ENCODE assay signal across 8 cellular contexts in genomic region chr9:20621553-20622329, GRCh38. TPM values are rescaled to one million over a fixed set of nuclear protein-coding genes. Genes with fewer than 3 reads are reported as not detected.
DNase-seq lines count a peak whose midpoint lies in the region; ATAC-seq lines count a peak whose summit lies in the region.

No MANE protein-coding gene starts in this region.

- H3K27me3 ChIP-seq in GM23248 (replicated peaks; ENCODE audit: insufficient read depth): no peaks in the 10 kb centered on the region

- no peaks in the 10 kb centered on the region for H4K20me1 ChIP-seq in GM23248 (ENCODE audit: insufficient read depth)

- peak overlapping the region; percentile 91 for H3K4me3 ChIP-seq in GM23248

- H3K9me3 ChIP-seq in GM23248 (ENCODE audit: low read depth): no peaks in the 10 kb centered on the region

- H3K27ac ChIP-seq in GM23248: peak overlapping the region; percentile 79
- peak overlapping the region; percentile 89 for H3K27ac ChIP-seq in cingulate gyrus (ENCODE audit: low read depth, low read length)

- WGBS in GM23248 (ENCODE audit: low coverage in 1 of 2, low lambda C conversion rate in 2 of 2, missing lambda C conversion rate in 2 of 2), 2 experiments: 1% methylated on average over 54 to 67 of the region's 73 CpGs

- H3K9me2 ChIP-seq in GM23248 (ENCODE audit: insufficient read depth): no peaks in the 10 kb centered on the region

- H3K36me3 ChIP-seq in GM23248 (ENCODE audit: low read depth): no peaks in the 10 kb centered on the region

- H3K79me2 ChIP-seq in GM23248 (ENCODE audit: insufficient read depth): peaks cover 32% of the 10 kb centered on the region

- H2AFZ ChIP-seq in GM23248: peak overlapping the region; percentile 97

- peak; percentile 58 for ATAC-seq in left colon

- intact Hi-C loops in left colon (cut with DNase I, micrococcal nuclease): loop anchor here in 1 of 2 donors (5.0 kb wide), 2 partner anchors 69 to 264 kb away; no protein-coding TSS in a partner anchor

- peak overlapping the region; percentile 91 for H3K4me2 ChIP-seq in GM23248 (ENCODE audit: unreplicated experiment)

- H3K4me1 ChIP-seq in GM23248 (ENCODE audit: insufficient read depth): peaks cover 15% of the 10 kb centered on the region

- peak; percentile 57 for DNase-seq in DMS79 treated with DMSO at 0.1 percent for 48 hours (lab: John Stamatoyannopoulos, UW)
- DNase-seq in GM23248: peak; percentile 76
- DNase-seq in NCI-H1105 (lab: John Stamatoyannopoulos, UW): peak; percentile 46
- peak; percentile 47 to 51 for DNase-seq in activated CD4-positive, alpha-beta T cell treated with anti-CD3 and anti-CD28 coated beads for 24 hours (ENCODE audit: low read depth in 2 of 2)
- DNase-seq in left colon: peak; percentile 84 to 87
- DNase-seq in stimulated activated CD4-positive, alpha-beta T cell treated with anti-CD3 and anti-CD28 coated beads, Interleukin-1b, Interleukin-23, amount 100 ng/mL, for 24 hours (ENCODE audit: low read depth in 4 of 4, low spot score in 1 of 4): peak in 3 of 4 experiments; percentile 40 to 62 (median 57)
- DNase-seq in NCI-H510A treated with DMSO at 0.1 percent for 48 hours (lab: John Stamatoyannopoulos, UW): no peak

- in situ Hi-C loops in GM23248 (cut with MboI): loop anchor here (10.0 kb wide), 3 partner anchors 267 to 493 kb away; no protein-coding TSS in a partner anchor

- H3K9ac ChIP-seq in GM23248: peak overlapping the region; percentile 82

- peaks cover 22% of the 10 kb centered on the region; the same call in 1 of the 2 replicates for H3F3A ChIP-seq in GM23248 (ENCODE audit: insufficient read depth)

RNA-seq across cellular contexts. Expression of gene MLLT3, which starts 0.6 kb away (rescaled TPM):
- 11.9 and 12.1 TPM in 2 replicates for total RNA-seq in GM23248 (2014; rRNA removed; shearing (Covaris generic))
- polyA plus RNA-seq in GM23248 (2016; fragmentation: Nextera tagmentation; extraction: Ambion mirVana): 7.1 and 7.5 TPM in 2 replicates
- total RNA-seq in left colon: 10 to 100 TPM; 44.1 to 62.7 TPM
